Comparison of ENCODE assay signal across 8 cellular contexts in the genomic region with DNA sequence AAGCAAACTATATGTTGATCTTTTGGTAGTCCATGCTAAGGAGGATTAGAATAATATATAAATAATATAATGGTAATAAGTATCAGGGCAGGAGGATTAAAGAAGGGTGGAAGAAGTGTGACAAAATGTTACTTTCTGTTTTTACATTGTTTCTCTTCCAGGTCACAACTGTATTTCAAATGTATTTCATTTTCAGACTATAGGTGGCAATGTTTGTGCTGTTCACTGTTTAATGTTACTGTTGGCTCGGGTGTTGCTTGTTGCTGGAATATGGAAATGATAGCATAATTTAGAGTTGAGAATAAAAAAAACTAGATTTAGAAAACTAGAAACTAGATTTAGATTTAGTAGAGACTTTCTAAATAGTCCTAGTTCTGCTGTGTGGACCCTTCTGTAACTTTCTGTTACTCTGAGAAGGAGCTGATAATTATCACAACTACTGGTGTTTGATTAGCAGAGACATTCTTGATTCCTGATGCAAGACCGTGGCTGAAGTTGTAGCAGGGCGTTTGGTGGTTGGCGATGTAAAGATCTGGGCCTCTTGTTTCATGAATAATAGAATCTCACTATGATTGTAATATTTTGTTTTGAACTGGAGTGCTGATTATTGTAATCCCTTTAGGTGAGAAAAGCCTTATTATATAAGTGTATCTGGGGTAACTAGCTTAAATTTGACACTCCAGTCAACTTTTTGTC. TPM values are rescaled to one million over a fixed set of nuclear protein-coding genes. Genes with fewer than 3 reads are reported as not detected.
A peak's percentile ranks its signal among the peaks of the same experiment; 100 is the strongest.
DNase-seq lines count a peak whose midpoint lies in the region; ATAC-seq, FAIRE-seq and TF ChIP-seq lines count a peak whose summit lies in the region.

No MANE protein-coding gene starts in this region.

- H3K4me3 ChIP-seq in heart right ventricle (no peak overlapping the region), heart left ventricle (no peak overlapping the region), LNCaP clone FGC (ENCODE audit: low read depth, low read length) (no peak overlapping the region), small intestine (ENCODE audit: low read depth in 1 of 2, low read length in 2 of 2) (no peak overlapping the region), tibial nerve (no peak overlapping the region)

- ATAC-seq in heart right ventricle (no peak), heart left ventricle (no peak)

- WGBS in heart right ventricle, 2 donors = 46 to 51% methylated on average over 4 of the region's 4 CpGs
- 39 to 49% (median 46%) methylated on average over 4 of the region's 4 CpGs for WGBS in heart left ventricle, 4 donors
- 33 to 52% (median 36%) methylated on average over 4 of the region's 4 CpGs for WGBS in small intestine, 3 donors
- 39 to 45% methylated on average over 4 of the region's 4 CpGs for WGBS in tibial nerve, 2 donors

- peaks cover 0 to 6% (median 0%) of the 10 kb centered on the region in 9 donors for H3K4me1 ChIP-seq in heart right ventricle
- peaks cover 0 to 4% (median 0%) of the 10 kb centered on the region in 12 donors for H3K4me1 ChIP-seq in heart left ventricle
- no peaks in the 10 kb centered on the region for H3K4me1 ChIP-seq in small intestine (ENCODE audit: control insufficient read depth in 2 of 2, insufficient read depth in 1 of 2, low read depth in 1 of 2, low read length in 1 of 2)
- peaks cover 0 to 12% (median 0%) of the 10 kb centered on the region in 4 donors for H3K4me1 ChIP-seq in tibial nerve

- DNase-seq in heart right ventricle (no peak), heart left ventricle (no peak), LNCaP clone FGC (ENCODE audit: low read depth) (no peak), dermis blood vessel endothelial cell (peak; percentile 47), small intestine (peak; percentile 56), tibial nerve (ENCODE audit: low spot score in 2 of 2) (no peak), NCI-H2029 (lab: John Stamatoyannopoulos, UW) (no peak)
- no peak for DNase-seq in stimulated activated CD4-positive, alpha-beta T cell treated with anti-CD3 and anti-CD28 coated beads, Interleukin-1b, Interleukin-23, amount 100 ng/mL, for 48 hours

- no peak for TF ChIP-seq POLR2A in heart left ventricle (IDR thresholded peaks at IDR 0.05)
- TF ChIP-seq POLR2A in tibial nerve (IDR thresholded peaks at IDR 0.05) = no peak

- no peak for TF ChIP-seq EP300 in tibial nerve (IDR thresholded peaks at IDR 0.05)

- TF ChIP-seq CTCF in heart right ventricle (IDR thresholded peaks at IDR 0.05) (peak in 6 of 9 donors; percentile 10 to 47 (median 32)), heart left ventricle (IDR thresholded peaks at IDR 0.05) (peak in 5 of 12 donors; percentile 10 to 42 (median 25)), LNCaP clone FGC (IDR thresholded peaks at IDR 0.05; ENCODE audit: control insufficient read depth, extremely low read depth, insufficient read depth) (peak; percentile 48), tibial nerve (IDR thresholded peaks at IDR 0.05) (peak in 1 of 5 experiments; percentile 6)

- no peaks in the 10 kb centered on the region for H3K9me3 ChIP-seq in heart right ventricle
- no peaks in the 10 kb centered on the region for H3K9me3 ChIP-seq in heart left ventricle
- no peaks in the 10 kb centered on the region for H3K9me3 ChIP-seq in small intestine (ENCODE audit: control insufficient read depth, low read depth)
- H3K9me3 ChIP-seq in tibial nerve = no peaks in the 10 kb centered on the region

- intact Hi-C loops in heart right ventricle (cut with DNase I) (loop anchor here in 2 of 10 donors (5.0 kb wide), 2 partner anchors 50 to 70 kb away; no protein-coding TSS in a partner anchor), heart left ventricle (cut with DNase I) (no loop called here)

- no peaks in the 10 kb centered on the region for H3K27me3 ChIP-seq in heart right ventricle
- H3K27me3 ChIP-seq in heart left ventricle = no peaks in the 10 kb centered on the region
- H3K27me3 ChIP-seq in small intestine (ENCODE audit: control insufficient read depth in 2 of 2, insufficient read depth in 2 of 2, low read length in 2 of 2) = no peaks in the 10 kb centered on the region
- no peaks in the 10 kb centered on the region for H3K27me3 ChIP-seq in tibial nerve

- H3K36me3 ChIP-seq in heart right ventricle (no peaks in the 10 kb centered on the region), heart left ventricle (no peaks in the 10 kb centered on the region), small intestine (ENCODE audit: control insufficient read depth in 2 of 2, insufficient read depth in 2 of 2, low read length in 2 of 2) (peaks cover 0 to 3% of the 10 kb centered on the region in 2 donors), tibial nerve (no peaks in the 10 kb centered on the region)

- FAIRE-seq in small intestine (lab: Jason Lieb, UNC) = no peak

- H3K27ac ChIP-seq in heart right ventricle = no peak overlapping the region
- H3K27ac ChIP-seq in heart left ventricle = no peak overlapping the region
- H3K27ac ChIP-seq in small intestine (ENCODE audit: low read depth in 1 of 2, low read length in 1 of 2) = no peak overlapping the region
- H3K27ac ChIP-seq in tibial nerve = peak overlapping the region in 1 of 4 donors; percentile 63

RNA-seq across cellular contexts. Expression of gene NEDD4L, which starts 7.9 kb away (rescaled TPM):
- total RNA-seq in heart right ventricle = 10 to 100 TPM; 37.1 to 67.1 (median 50.2) TPM
- 10 to 100 TPM in 1 of 2 donors, 1 to 10 TPM in 1; 9.6 to 13.5 TPM for polyA plus RNA-seq in heart right ventricle
- 10 to 100 TPM; 33.8 to 64.1 (median 54.9) TPM for total RNA-seq in heart left ventricle
- 10 to 100 TPM; 14.7 to 20.5 TPM for polyA plus RNA-seq in heart left ventricle
- 15.1 and 26.4 TPM in 2 replicates for total RNA-seq in dermis blood vessel endothelial cell
- polyA plus RNA-seq in small intestine = 10 to 100 TPM; 36.5 to 97.5 (median 94.8) TPM
- 10 to 100 TPM; 15.3 to 59.9 (median 26.8) TPM for total RNA-seq in tibial nerve

Comparison
In these comparisons a context has a peak if more than half of its experiments do, and no peak if none do; other contexts are left out.
1. DNase-seq: peak in dermis blood vessel endothelial cell (single experiment) and small intestine (single experiment); none in heart right ventricle (0 of 2), heart left ventricle (0 of 5), LNCaP clone FGC (single experiment), stimulated activated CD4-positive, alpha-beta T cell treated with anti-CD3 and anti-CD28 coated beads, Interleukin-1b, Interleukin-23, amount 100 ng/mL, for 48 hours (single experiment), tibial nerve (0 of 2) and NCI-H2029 (single experiment).